ENCODE assay signal across 1 cellular context in genomic region chr5:52783226-52783959, GRCh38.
TF ChIP-seq lines count a peak whose summit lies in the region.

No MANE protein-coding gene starts in this region.

TF ChIP-seq in WTC11, 78 proteins besides CTCF, POLR2A, EP300 and RAD21 (continued from another document):
- TF ChIP-seq PRDM15 (CRISPR knock-in tag; IDR thresholded peaks at IDR 0.05), result no peak
- TF ChIP-seq ZNF263 (CRISPR knock-in tag; IDR thresholded peaks at IDR 0.05; ENCODE audit: low read depth), result no peak
- no peak for TF ChIP-seq ZNF219 (CRISPR knock-in tag; IDR thresholded peaks at IDR 0.05; ENCODE audit: borderline replicate concordance)
- no peak for TF ChIP-seq GABPB1 (CRISPR knock-in tag; IDR thresholded peaks at IDR 0.05)
- TF ChIP-seq ETV6 (CRISPR knock-in tag; IDR thresholded peaks at IDR 0.05), result no peak
- TF ChIP-seq ZNF532 (CRISPR knock-in tag; IDR thresholded peaks at IDR 0.05; ENCODE audit: borderline replicate concordance), result no peak
